In the genomic region with DNA sequence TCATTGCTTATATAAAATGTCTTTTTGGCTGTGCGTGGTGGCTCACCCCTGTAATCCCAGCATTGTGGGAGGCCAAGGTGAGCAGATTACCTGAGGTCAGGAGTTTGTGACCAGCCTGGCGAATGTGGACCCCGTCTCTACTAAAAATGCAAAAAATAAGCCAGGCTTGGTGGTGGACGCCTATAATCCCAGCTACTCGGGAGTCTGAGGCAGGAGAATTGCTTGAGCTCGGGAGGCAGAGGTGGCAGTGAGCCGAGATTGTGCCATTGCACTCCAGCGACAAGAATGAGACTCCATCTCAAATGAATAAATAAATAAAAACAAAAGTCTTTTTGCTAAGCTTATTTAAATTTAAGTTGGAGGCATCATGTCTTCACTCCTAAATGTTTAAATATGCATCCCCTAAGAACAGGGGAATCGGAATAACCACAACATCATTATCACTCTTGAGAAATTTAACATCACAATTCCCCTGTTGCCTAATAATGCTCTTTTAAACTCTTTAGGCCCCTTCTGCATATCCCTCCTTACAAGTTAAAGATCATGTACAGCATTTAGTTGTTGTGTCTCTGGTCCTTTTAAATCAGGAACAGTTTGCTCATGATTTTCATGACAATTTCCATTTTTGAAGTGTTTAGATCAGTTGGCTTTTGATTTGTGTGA, we compare ENCODE assay signal across 21 cellular contexts.
"Had no signal": no experiment of that assay in that cellular context is flagged by ENCODE, and none has a peak within 500 bp of the region (broad histone marks: within the 10 kb centered on the region; RNA-seq: fewer than 3 reads in every experiment).

No MANE protein-coding gene starts in this region.

- DNase-seq: activated CD4-positive, alpha-beta T cell treated with anti-CD3 and anti-CD28 coated beads, Interleukin-2, amount 10 ng/mL, durations not matched to agents 24 days and 14 days; activated CD4-positive, CD25-positive, alpha-beta regulatory T cell; activated CD8-positive, alpha-beta T cell treated with anti-CD3 and anti-CD28 coated beads, Interleukin-2, amount 10 ng/mL, durations not matched to agents 7 days and 5 days; activated naive CD4-positive, alpha-beta T cell treated with anti-CD3 and anti-CD28 coated beads, Interleukin-2, amount 50 U/mL, for 16 hours; activated T-cell treated with anti-CD3 and anti-CD28 coated beads, Interleukin-2, amount 50 U/mL, for 4 hours; effector CD4-positive, alpha-beta T cell; heart left ventricle; immature natural killer cell; kidney glomerular epithelial cell; left ventricle myocardium inferior; mammary epithelial cell; spleen; stimulated activated naive CD4-positive, alpha-beta T cell had no signal

- H3K4me1 ChIP-seq: breast epithelium, esophagus muscularis mucosa, gastroesophageal sphincter, heart left ventricle, parathyroid adenoma, spleen had no signal

- H3K9me3 Mint-ChIP-seq: activated CD4-positive, alpha-beta T cell treated with anti-CD3 and anti-CD28 coated beads, Interleukin-2, amount 10 ng/mL, durations not matched to agents 24 days and 14 days; activated T-cell treated with anti-CD3 and anti-CD28 coated beads, Interleukin-2, amount 50 U/mL, for 4 hours; immature natural killer cell; T-helper 2 cell treated with Interferon-gamma antibody and Interleukin-4, amounts not matched to agents 5 μg/mL and 100 μg/mL, for 36 hours had no signal

- H3K4me3 Mint-ChIP-seq: activated CD4-positive, alpha-beta T cell treated with anti-CD3 and anti-CD28 coated beads, Interleukin-2, amount 10 ng/mL, durations not matched to agents 24 days and 14 days; activated CD8-positive, alpha-beta T cell treated with anti-CD3 and anti-CD28 coated beads, Interleukin-2, amount 10 ng/mL, durations not matched to agents 7 days and 5 days; activated T-cell treated with anti-CD3 and anti-CD28 coated beads, Interleukin-2, amount 50 U/mL, for 4 hours; immature natural killer cell; T-helper 2 cell treated with Interferon-gamma antibody and Interleukin-4, amounts not matched to agents 5 μg/mL and 100 μg/mL, for 36 hours had no signal

- ATAC-seq: activated CD8-positive, alpha-beta T cell treated with anti-CD3 and anti-CD28 coated beads, Interleukin-2, amount 10 ng/mL, durations not matched to agents 7 days and 5 days; activated T-cell treated with anti-CD3 and anti-CD28 coated beads, Interleukin-2, amount 50 U/mL, for 4 hours; gastroesophageal sphincter; heart left ventricle had no signal

- H3K4me3 ChIP-seq: breast epithelium, esophagus muscularis mucosa, gastroesophageal sphincter, heart left ventricle, left ventricle myocardium inferior, spleen had no signal

- H3K27me3 Mint-ChIP-seq: activated CD4-positive, alpha-beta T cell treated with anti-CD3 and anti-CD28 coated beads, Interleukin-2, amount 10 ng/mL, durations not matched to agents 24 days and 14 days had no signal

- H2AFZ ChIP-seq: parathyroid adenoma had no signal

- H3K27me3 ChIP-seq: breast epithelium, esophagus muscularis mucosa, gastroesophageal sphincter, heart left ventricle, spleen had no signal

- H3K9me3 ChIP-seq: breast epithelium, esophagus muscularis mucosa, gastroesophageal sphincter had no signal

- H3K9ac ChIP-seq: parathyroid adenoma had no signal

- H3K36me3 ChIP-seq: breast epithelium had no signal

- H3K27ac ChIP-seq: breast epithelium, esophagus muscularis mucosa, gastroesophageal sphincter, heart left ventricle, left ventricle myocardium inferior, parathyroid adenoma, spleen had no signal

- H3K27ac Mint-ChIP-seq: activated CD4-positive, alpha-beta T cell treated with anti-CD3 and anti-CD28 coated beads, Interleukin-2, amount 10 ng/mL, durations not matched to agents 24 days and 14 days; activated CD8-positive, alpha-beta T cell treated with anti-CD3 and anti-CD28 coated beads, Interleukin-2, amount 10 ng/mL, durations not matched to agents 7 days and 5 days; T-helper 2 cell treated with Interferon-gamma antibody and Interleukin-4, amounts not matched to agents 5 μg/mL and 100 μg/mL, for 36 hours had no signal

- FAIRE-seq: astrocyte, endothelial cell of umbilical vein, TTC549 had no signal
